Comparison of ENCODE assay signal across 17 cellular contexts in the genomic region with DNA sequence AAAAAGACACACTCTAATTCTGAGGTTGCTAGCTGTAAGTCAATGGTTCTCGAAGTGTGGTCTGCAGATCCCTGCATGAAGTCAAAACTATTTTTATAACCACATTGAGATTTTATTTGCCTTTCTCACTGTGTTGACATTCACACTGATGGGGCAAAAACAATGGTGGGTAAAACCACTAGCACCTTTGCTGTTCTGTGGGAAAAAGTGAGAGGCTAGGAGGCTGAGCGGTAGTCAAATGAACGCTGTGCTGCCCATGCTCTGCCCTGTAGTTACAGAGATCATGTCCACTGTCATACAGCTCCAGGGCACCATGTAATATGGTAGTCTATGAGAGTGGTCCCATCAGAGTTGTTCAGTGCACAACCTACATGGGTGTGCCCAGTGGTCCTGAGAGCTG. TPM values are rescaled to one million over a fixed set of nuclear protein-coding genes. Genes with fewer than 3 reads are reported as not detected.
A peak's percentile ranks its signal among the peaks of the same experiment; 100 is the strongest.
DNase-seq lines count a peak whose midpoint lies in the region; ATAC-seq and TF ChIP-seq lines count a peak whose summit lies in the region.
"Had no signal": no experiment of that assay in that cellular context is flagged by ENCODE, and none has a peak within 500 bp of the region (broad histone marks: within the 10 kb centered on the region; RNA-seq: fewer than 3 reads in every experiment).

No MANE protein-coding gene starts in this region.

- peak in 2 of 5 donors; percentile 65 to 66 for DNase-seq in CD8-positive, alpha-beta memory T cell
- DNase-seq in activated CD8-positive, alpha-beta T cell treated with anti-CD3 and anti-CD28 coated beads, Interleukin-2, amount 10 ng/mL, durations not matched to agents 7 days and 5 days, result no peak
- DNase-seq in natural killer cell (no peak), NCI-H345 (lab: John Stamatoyannopoulos, UW) (no peak), D341Med (ENCODE audit: low spot score) (no peak), SKM-1 (lab: John Stamatoyannopoulos, UW; ENCODE audit: unreplicated experiment) (no peak), T-helper 9 cell (no peak)
- DNase-seq: Caco-2, GM23248, KBM-7, NCI-H1092, NCI-H1694, NCI-H446, NCI-H748 treated with DMSO at 0.1 percent for 48 hours, SHP77 had no signal

- intact Hi-C loops in natural killer cell (cut with micrococcal nuclease), result loop anchor here (1.0 kb wide), 2 partner anchors 10 to 22 kb away; no protein-coding TSS in a partner anchor

- H3K4me1 Mint-ChIP-seq in CD8-positive, alpha-beta memory T cell, result peaks cover 85 to 97% (median 92%) of the 10 kb centered on the region in 3 donors
- H3K4me1 Mint-ChIP-seq in activated CD8-positive, alpha-beta T cell treated with anti-CD3 and anti-CD28 coated beads, Interleukin-2, amount 10 ng/mL, durations not matched to agents 7 days and 5 days (ENCODE audit: low read depth), result peaks cover 72% of the 10 kb centered on the region
- H3K4me1 Mint-ChIP-seq in natural killer cell, result peaks cover 63 to 70% of the 10 kb centered on the region in 2 donors

- peaks cover 0 to 4% (median 0%) of the 10 kb centered on the region in 11 experiments; a peak in 1 of 22 replicates for H3K9me3 ChIP-seq in BLaER1 treated with 17β-estradiol and CSF1 and Interleukin-3, amounts not matched to agents 10 nM and 100 nM (replicated peaks in 1 of 11)
- no peaks in the 10 kb centered on the region for H3K9me3 ChIP-seq in CD8-positive, alpha-beta memory T cell (ENCODE audit: low read length)
- H3K9me3 ChIP-seq: Caco-2 had no signal

- peak overlapping the region in 3 of 11 experiments; percentile 0 to 70 (median 67); a peak in 2 of 22 replicates for H3K9ac ChIP-seq in BLaER1 treated with 17β-estradiol and CSF1 and Interleukin-3, amounts not matched to agents 10 nM and 100 nM
- H3K9ac ChIP-seq: GM23248 had no signal

- H4K20me1 ChIP-seq in BLaER1 treated with 17β-estradiol and CSF1 and Interleukin-3, amounts not matched to agents 10 nM and 100 nM, result no peaks in the 10 kb centered on the region

- no peaks in the 10 kb centered on the region for H3K36me3 Mint-ChIP-seq in CD8-positive, alpha-beta memory T cell
- peaks cover 2% of the 10 kb centered on the region for H3K36me3 Mint-ChIP-seq in activated CD8-positive, alpha-beta T cell treated with anti-CD3 and anti-CD28 coated beads, Interleukin-2, amount 10 ng/mL, durations not matched to agents 7 days and 5 days (ENCODE audit: low read depth)
- no peaks in the 10 kb centered on the region for H3K36me3 Mint-ChIP-seq in natural killer cell

- POLR2A ChIA-PET in CD8-positive, alpha-beta memory T cell (lab: Charles Lee), result interaction anchor here (0.5 to 1.2 kb wide), 7 partner anchors 11 to 42 kb away, joined by 3 to 5 read pairs (median 3); partner anchors contain the start of gene PDCD4
- POLR2A ChIA-PET in activated CD8-positive, alpha-beta T cell treated with anti-CD3 and anti-CD28 coated beads, Interleukin-2, amount 10 ng/mL, durations not matched to agents 7 days and 5 days (lab: Charles Lee), result interaction anchor here (0.7 to 2.0 kb wide), 4 partner anchors 10 to 1461 kb away, joined by 3 to 10 read pairs (median 4); partner anchors contain the start of gene PDCD4

- H3K27ac Mint-ChIP-seq in CD8-positive, alpha-beta memory T cell, result peak overlapping the region; percentile 17 to 93 (median 76)
- no peak overlapping the region for H3K27ac Mint-ChIP-seq in activated CD8-positive, alpha-beta T cell treated with anti-CD3 and anti-CD28 coated beads, Interleukin-2, amount 10 ng/mL, durations not matched to agents 7 days and 5 days
- H3K27ac Mint-ChIP-seq in natural killer cell, result peak overlapping the region; percentile 85 to 87

- H3K4me3 ChIP-seq in BLaER1 treated with 17β-estradiol and CSF1 and Interleukin-3, amounts not matched to agents 10 nM and 100 nM, result no peak overlapping the region
- no peak overlapping the region for H3K4me3 ChIP-seq in CD8-positive, alpha-beta memory T cell (ENCODE audit: low read length)
- H3K4me3 ChIP-seq: GM23248 had no signal

- H3K4me2 ChIP-seq in BLaER1 treated with 17β-estradiol and CSF1 and Interleukin-3, amounts not matched to agents 10 nM and 100 nM, result peak overlapping the region; percentile 72 to 88 (median 82)

- TF ChIP-seq CTCF in natural killer cell (IDR thresholded peaks at IDR 0.05), result no peak

- H3K27me3 ChIP-seq in BLaER1 treated with 17β-estradiol and CSF1 and Interleukin-3, amounts not matched to agents 10 nM and 100 nM, result no peaks in the 10 kb centered on the region
- no peaks in the 10 kb centered on the region for H3K27me3 ChIP-seq in CD8-positive, alpha-beta memory T cell (ENCODE audit: insufficient read depth, low read length, poor library complexity, severe bottlenecking)

- H3K27ac ChIP-seq in BLaER1 treated with 17β-estradiol and CSF1 and Interleukin-3, amounts not matched to agents 10 nM and 100 nM, result peak overlapping the region in 6 of 11 experiments; percentile 56 to 81 (median 74); a peak in 10 of 22 replicates
- H3K27ac ChIP-seq in CD8-positive, alpha-beta memory T cell (ENCODE audit: low read depth, low read length), result no peak overlapping the region
- H3K27ac ChIP-seq: GM23248 had no signal

- peak; percentile 37 for ATAC-seq in activated CD8-positive, alpha-beta T cell treated with anti-CD3 and anti-CD28 coated beads, Interleukin-2, amount 10 ng/mL, durations not matched to agents 7 days and 5 days
- peak; percentile 86 to 92 (median 87) for ATAC-seq in natural killer cell
- ATAC-seq: HCT116 had no signal

- no peaks in the 10 kb centered on the region for H3K9me3 Mint-ChIP-seq in CD8-positive, alpha-beta memory T cell
- H3K9me3 Mint-ChIP-seq in activated CD8-positive, alpha-beta T cell treated with anti-CD3 and anti-CD28 coated beads, Interleukin-2, amount 10 ng/mL, durations not matched to agents 7 days and 5 days (ENCODE audit: insufficient read depth), result no peaks in the 10 kb centered on the region
- H3K9me3 Mint-ChIP-seq in natural killer cell, result peaks cover 0 to 3% of the 10 kb centered on the region in 2 donors

- H3K4me3 Mint-ChIP-seq in CD8-positive, alpha-beta memory T cell, result peak overlapping the region; percentile 0 to 84 (median 73)
- H3K4me3 Mint-ChIP-seq in activated CD8-positive, alpha-beta T cell treated with anti-CD3 and anti-CD28 coated beads, Interleukin-2, amount 10 ng/mL, durations not matched to agents 7 days and 5 days, result no peak overlapping the region
- peak overlapping the region; percentile 83 for H3K4me3 Mint-ChIP-seq in natural killer cell

- CTCF ChIA-PET in CD8-positive, alpha-beta memory T cell (lab: Charles Lee), result interaction anchor here (1.4 to 2.2 kb wide), 3 partner anchors 8 to 23 kb away, joined by 6 to 7 read pairs (median 7); no protein-coding TSS in a partner anchor
- CTCF ChIA-PET in activated CD8-positive, alpha-beta T cell treated with anti-CD3 and anti-CD28 coated beads, Interleukin-2, amount 10 ng/mL, durations not matched to agents 7 days and 5 days (lab: Charles Lee), result interaction anchor here (0.8 to 3.6 kb wide), 5 partner anchors 11 to 47 kb away, joined by 3 to 16 read pairs (median 5); partner anchors contain the start of gene PDCD4

- H3K4me1 ChIP-seq in BLaER1 treated with 17β-estradiol and CSF1 and Interleukin-3, amounts not matched to agents 10 nM and 100 nM, result peaks cover 62 to 97% (median 88%) of the 10 kb centered on the region in 10 experiments
- H3K4me1 ChIP-seq in CD8-positive, alpha-beta memory T cell (ENCODE audit: insufficient read depth, low read length), result peaks cover 76% of the 10 kb centered on the region

- peaks cover 0 to 2% of the 10 kb centered on the region in 2 donors for H3K27me3 Mint-ChIP-seq in CD8-positive, alpha-beta memory T cell
- no peaks in the 10 kb centered on the region for H3K27me3 Mint-ChIP-seq in activated CD8-positive, alpha-beta T cell treated with anti-CD3 and anti-CD28 coated beads, Interleukin-2, amount 10 ng/mL, durations not matched to agents 7 days and 5 days (ENCODE audit: low read depth)
- H3K27me3 Mint-ChIP-seq in natural killer cell (ENCODE audit: low read depth in 2 of 2), result peaks cover 5 to 11% of the 10 kb centered on the region in 2 donors

- H3K36me3 ChIP-seq in BLaER1 treated with 17β-estradiol and CSF1 and Interleukin-3, amounts not matched to agents 10 nM and 100 nM, result no peaks in the 10 kb centered on the region
- no peaks in the 10 kb centered on the region for H3K36me3 ChIP-seq in CD8-positive, alpha-beta memory T cell (ENCODE audit: insufficient read depth, low read length)

RNA-seq across cellular contexts. Expression of gene PDCD4, which starts 21.6 kb away (rescaled TPM):
- total RNA-seq in CD8-positive, alpha-beta memory T cell, result 10 to 100 TPM; 88.4 to 96.1 TPM
- 540 TPM for polyA plus RNA-seq in CD8-positive, alpha-beta memory T cell
- 10 to 100 TPM; 97.1 to 98.4 TPM for total RNA-seq in activated CD8-positive, alpha-beta T cell treated with anti-CD3 and anti-CD28 coated beads, Interleukin-2, amount 10 ng/mL, durations not matched to agents 7 days and 5 days
- 100 to 1,000 TPM; 199 to 241 (median 222) TPM for total RNA-seq in natural killer cell
